15 cellular contexts compared by ENCODE assay signal in genomic region chr3:113283306-113283705, GRCh38.
DNase-seq lines count a peak whose midpoint lies in the region; TF ChIP-seq lines count a peak whose summit lies in the region.
"Had no signal": no experiment of that assay in that cellular context is flagged by ENCODE, and none has a peak within 500 bp of the region (broad histone marks: within the 10 kb centered on the region; RNA-seq: fewer than 3 reads in every experiment).

No MANE protein-coding gene starts in this region.

- H3K36me3 ChIP-seq in HEK293 (ENCODE audit: control insufficient read depth in 2 of 2, insufficient read depth in 1 of 2, low read length in 2 of 2) = peaks cover 0 to 43% of the 10 kb centered on the region in 2 experiments; a peak in 1 of 3 replicates
- H3K36me3 ChIP-seq in endodermal cell (ENCODE audit: control insufficient read depth, insufficient read depth, low read length) = no peaks in the 10 kb centered on the region
- H3K36me3 ChIP-seq in uterus = no peaks in the 10 kb centered on the region
- peaks cover 0 to 76% (median 53%) of the 10 kb centered on the region in 4 donors for H3K36me3 ChIP-seq in esophagus muscularis mucosa

- TF ChIP-seq CTCF in HEK293 (tag by site-specific recombination; IDR thresholded peaks at IDR 0.05) (no peak), endodermal cell (conservative IDR thresholded peaks at IDR 0.05) (no peak), nephron progenitor cell (IDR thresholded peaks at IDR 0.05) (no peak), uterus (IDR thresholded peaks at IDR 0.05) (no peak), esophagus muscularis mucosa (IDR thresholded peaks at IDR 0.05) (no peak)

- H3K9ac ChIP-seq in endodermal cell (ENCODE audit: extremely low read depth, low read length, poor library complexity, severe bottlenecking) = no peak overlapping the region

- H3K9me3 ChIP-seq in HEK293 (ENCODE audit: control insufficient read depth, insufficient read depth, low read depth, low read length) = no peaks in the 10 kb centered on the region
- H3K9me3 ChIP-seq in endodermal cell (ENCODE audit: control insufficient read depth, low read length) = no peaks in the 10 kb centered on the region
- H3K9me3 ChIP-seq in uterus = no peaks in the 10 kb centered on the region
- H3K9me3 ChIP-seq in esophagus muscularis mucosa = no peaks in the 10 kb centered on the region

- intact Hi-C loops in uterus (cut with DNase I; ENCODE audit: low total_unique reads) (loop anchor here (10.0 kb wide), 1 partner anchor 229 kb away; no protein-coding TSS in a partner anchor), esophagus muscularis mucosa (cut with DNase I) (no loop called here)

- DNase-seq in endodermal cell (no peak), nephron progenitor cell (no peak), uterus (peak in 1 of 2 donors; percentile 15), SW 1271 (lab: John Stamatoyannopoulos, UW) (no peak), H4 (ENCODE audit: low spot score) (no peak), esophagus muscularis mucosa (ENCODE audit: extremely low spot score) (no peak)
- DNase-seq: C1 segment of cervical spinal cord; CD4-positive, alpha-beta memory T cell; COR-L47; DMS153; DND-41; GOT3; H9; HFFc6 had no signal

- H3K36me3 Mint-ChIP-seq in endodermal cell (ENCODE audit: low read depth) = peaks cover 2% of the 10 kb centered on the region
- peaks cover 87% of the 10 kb centered on the region for H3K36me3 Mint-ChIP-seq in nephron progenitor cell (ENCODE audit: low read depth)
- H3K36me3 Mint-ChIP-seq: CD4-positive, alpha-beta memory T cell had no signal

- H3K27ac ChIP-seq in HEK293 (ENCODE audit: extremely low read depth, low read depth, low read length) = no peak overlapping the region
- peak overlapping the region; percentile 38 for H3K27ac ChIP-seq in endodermal cell (ENCODE audit: low read depth, low read length)
- H3K27ac ChIP-seq in uterus = peak overlapping the region; percentile 4 to 26
- peak overlapping the region in 1 of 4 donors; percentile 79 for H3K27ac ChIP-seq in esophagus muscularis mucosa (replicated peaks in 1 of 4)

- H3K4me1 Mint-ChIP-seq in endodermal cell (peaks cover 7% of the 10 kb centered on the region), nephron progenitor cell (peaks cover 64% of the 10 kb centered on the region)
- H3K4me1 Mint-ChIP-seq: CD4-positive, alpha-beta memory T cell had no signal

- H3K27ac Mint-ChIP-seq in endodermal cell (no peak overlapping the region), nephron progenitor cell (peak overlapping the region; percentile 98)
- H3K27ac Mint-ChIP-seq: HFFc6 had no signal

- H3K27me3 ChIP-seq in endodermal cell (ENCODE audit: control insufficient read depth, insufficient read depth, low read length, poor library complexity, severe bottlenecking) (no peaks in the 10 kb centered on the region), uterus (no peaks in the 10 kb centered on the region), esophagus muscularis mucosa (no peaks in the 10 kb centered on the region)

- H3K4me3 Mint-ChIP-seq in endodermal cell = no peak overlapping the region
- H3K4me3 Mint-ChIP-seq in nephron progenitor cell = no peak overlapping the region
- H3K4me3 Mint-ChIP-seq: CD4-positive, alpha-beta memory T cell; H9; HFFc6 had no signal

- TF ChIP-seq EP300 in esophagus muscularis mucosa (IDR thresholded peaks at IDR 0.05) = no peak

- TF ChIP-seq POLR2A in uterus (IDR thresholded peaks at IDR 0.05) = no peak
- TF ChIP-seq POLR2A in esophagus muscularis mucosa (IDR thresholded peaks at IDR 0.05; ENCODE audit: low read depth) = no peak

- no peak overlapping the region for H3K4me3 ChIP-seq in HEK293 (ENCODE audit: low read depth, low read length)
- no peak overlapping the region for H3K4me3 ChIP-seq in endodermal cell (ENCODE audit: low read length)
- no peak overlapping the region for H3K4me3 ChIP-seq in uterus
- H3K4me3 ChIP-seq in esophagus muscularis mucosa = no peak overlapping the region

- H3K4me1 ChIP-seq in HEK293 (ENCODE audit: control insufficient read depth, insufficient read depth, low read length) (no peaks in the 10 kb centered on the region), endodermal cell (ENCODE audit: control insufficient read depth, insufficient read depth, low read length) (peaks cover 4% of the 10 kb centered on the region), uterus (peaks cover 0 to 10% of the 10 kb centered on the region in 2 donors), esophagus muscularis mucosa (peaks cover 3 to 38% (median 33%) of the 10 kb centered on the region in 4 donors)

- no peaks in the 10 kb centered on the region for H3K9me3 Mint-ChIP-seq in endodermal cell
- H3K9me3 Mint-ChIP-seq in nephron progenitor cell = no peaks in the 10 kb centered on the region
- H3K9me3 Mint-ChIP-seq: H9, HFFc6 had no signal

- WGBS in endodermal cell (ENCODE audit: insufficient coverage in 1 of 2, insufficient read length in 1 of 2), 2 experiments = 96 to 100% methylated on average over 3 to 12 of the region's 12 CpGs
- WGBS in esophagus muscularis mucosa = 95% methylated on average over 10 of the region's 12 CpGs

- CTCF ChIA-PET in HEK293 (lab: Yijun Ruan, JAX) = interaction anchor here (0.6 kb wide), 1 partner anchor 556 kb away, joined by 3 read pairs; no protein-coding TSS in a partner anchor

- H3K27me3 Mint-ChIP-seq in endodermal cell (ENCODE audit: insufficient read depth) (peaks cover 2% of the 10 kb centered on the region), nephron progenitor cell (ENCODE audit: low read depth, poor library complexity) (peaks cover 4% of the 10 kb centered on the region)

- POLR2A ChIA-PET in HEK293 (lab: Yijun Ruan, JAX) = no interaction called here

TF ChIP-seq in HEK293, 187 proteins besides CTCF, POLR2A, EP300 and RAD21:
- no peak for TF ChIP-seq PRDM2 (tag by site-specific recombination; IDR thresholded peaks at IDR 0.05; ENCODE audit: borderline replicate concordance)
- TF ChIP-seq ZNF513 (tag by site-specific recombination; IDR thresholded peaks at IDR 0.05) = 0 out of 2 replicates have a peak, but pooled peaks have one; percentile 22
